In the genomic region with DNA sequence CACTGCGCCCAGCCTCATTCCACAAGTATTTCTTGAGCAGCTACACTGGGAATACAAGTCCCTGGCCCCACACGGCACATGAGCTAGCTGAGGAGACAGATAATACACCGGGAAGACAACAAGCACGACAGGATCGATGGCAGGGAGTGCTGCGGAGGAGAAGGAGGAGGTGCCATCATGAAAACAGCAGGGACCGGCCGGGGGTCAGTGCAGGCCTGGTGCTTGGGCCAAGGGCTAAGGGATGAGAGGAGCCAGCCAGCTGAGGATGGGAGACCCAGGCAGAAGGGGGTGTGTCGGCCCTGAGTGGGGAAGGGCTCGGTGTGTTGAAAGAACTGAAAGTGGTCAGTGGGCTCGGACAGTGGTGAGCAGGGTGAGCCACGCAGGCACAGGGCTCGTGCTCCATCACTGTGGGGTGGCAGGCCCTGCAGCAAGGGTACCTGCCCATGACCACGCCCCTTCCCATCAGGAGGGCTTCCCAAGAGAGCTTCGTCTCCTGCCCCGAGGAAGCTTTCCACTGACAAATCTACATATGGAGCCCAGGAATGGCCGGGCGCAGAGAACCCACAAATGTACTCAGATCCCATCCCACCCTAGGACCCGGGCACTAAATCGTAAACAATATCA, we compare ENCODE assay signal across 23 cellular contexts. TPM values are rescaled to one million over a fixed set of nuclear protein-coding genes. Genes with fewer than 3 reads are reported as not detected.
A peak's percentile ranks its signal among the peaks of the same experiment; 100 is the strongest.
DNase-seq lines count a peak whose midpoint lies in the region; ATAC-seq and TF ChIP-seq lines count a peak whose summit lies in the region.
"Had no signal": no experiment of that assay in that cellular context is flagged by ENCODE, and none has a peak within 500 bp of the region (broad histone marks: within the 10 kb centered on the region; RNA-seq: fewer than 3 reads in every experiment).

No MANE protein-coding gene starts in this region.

- H3K36me3 ChIP-seq in HEK293 (ENCODE audit: control insufficient read depth in 2 of 2, insufficient read depth in 1 of 2, low read length in 2 of 2) (no peaks in the 10 kb centered on the region), upper lobe of right lung (no peaks in the 10 kb centered on the region)
- H3K36me3 ChIP-seq: SJCRH30 had no signal

- no peak overlapping the region for H3K27ac Mint-ChIP-seq in chondrocyte (ENCODE audit: unreplicated experiment)
- H3K27ac Mint-ChIP-seq in neural crest cell (ENCODE audit: unreplicated experiment) = peak overlapping the region; percentile 29

- ATAC-seq in upper lobe of right lung (no peak), GM18909 (IDR thresholded peaks at IDR 0.05; ENCODE audit: poor library complexity, unreplicated experiment) (no peak)
- ATAC-seq: GM12878, PC-3 had no signal

- H3K4me1 Mint-ChIP-seq in chondrocyte (ENCODE audit: low read depth) (no peaks in the 10 kb centered on the region), neural crest cell (no peaks in the 10 kb centered on the region)
- H3K4me1 Mint-ChIP-seq: CD4-positive, alpha-beta memory T cell had no signal

- H3K4me1 ChIP-seq in HEK293 (ENCODE audit: control insufficient read depth, insufficient read depth, low read length) (no peaks in the 10 kb centered on the region), upper lobe of right lung (no peaks in the 10 kb centered on the region)
- H3K4me1 ChIP-seq: SJCRH30 had no signal

- POLR2A ChIA-PET in HEK293 (lab: Yijun Ruan, JAX) = interaction anchor here (1.5 kb wide), 1 partner anchor 51 kb away, joined by 6 read pairs; a partner anchor contains a TSS

- no peaks in the 10 kb centered on the region for H3K36me3 Mint-ChIP-seq in chondrocyte (ENCODE audit: low read depth)
- H3K36me3 Mint-ChIP-seq in neural crest cell (ENCODE audit: low read depth) = no peaks in the 10 kb centered on the region
- H3K36me3 Mint-ChIP-seq: CD4-positive, alpha-beta memory T cell had no signal

- H3K27me3 ChIP-seq in upper lobe of right lung = peaks cover 29% of the 10 kb centered on the region
- H3K27me3 ChIP-seq: SJCRH30 had no signal

- H3K4me3 Mint-ChIP-seq in chondrocyte (ENCODE audit: unreplicated experiment) (no peak overlapping the region), neural crest cell (no peak overlapping the region)
- H3K4me3 Mint-ChIP-seq: CD4-positive, alpha-beta memory T cell had no signal

- H3K9me3 Mint-ChIP-seq in chondrocyte (ENCODE audit: low read depth) (peaks cover 11% of the 10 kb centered on the region), neural crest cell (peaks cover 7% of the 10 kb centered on the region)

- no peaks in the 10 kb centered on the region for H3K9me3 ChIP-seq in HEK293 (ENCODE audit: control insufficient read depth, insufficient read depth, low read depth, low read length)
- H3K9me3 ChIP-seq in upper lobe of right lung = no peaks in the 10 kb centered on the region

- DNase-seq in chondrocyte (ENCODE audit: low spot score) (peak; percentile 55), neural crest cell (ENCODE audit: low read depth, low spot score) (no peak), upper lobe of right lung (peak; percentile 47), NCI-H2107 (lab: John Stamatoyannopoulos, UW) (no peak), SK-N-DZ (ENCODE audit: low spot score) (no peak)
- DNase-seq: C1 segment of cervical spinal cord; CD4-positive, alpha-beta memory T cell; COR-L47; DMS53; KBM-7; MV-4-11; NCI-H1105; NCI-H146; NCI-H1930; NCI-H446; NCI-H524 treated with DMSO at 0.1 percent for 48 hours; NCI-H82; NK-92 treated with Interleukin-12 subunit alpha and Interleukin-12 subunit beta, amount 100 ng/mL, for 24 hours; PC-3; SJCRH30 had no signal

- H3K27me3 Mint-ChIP-seq in chondrocyte (ENCODE audit: low read depth) = peaks cover 60% of the 10 kb centered on the region
- peaks cover 10% of the 10 kb centered on the region for H3K27me3 Mint-ChIP-seq in neural crest cell (ENCODE audit: low read depth)

- H3K27ac ChIP-seq in HEK293 (ENCODE audit: extremely low read depth, low read depth, low read length) = no peak overlapping the region
- H3K27ac ChIP-seq in upper lobe of right lung = no peak overlapping the region
- H3K27ac ChIP-seq: SJCRH30 had no signal

- CTCF ChIA-PET in HEK293 (lab: Yijun Ruan, JAX) = interaction anchor here (0.6 kb wide), 1 partner anchor 620 kb away, joined by 3 read pairs; no protein-coding TSS in a partner anchor

- TF ChIP-seq CTCF in HEK293 (tag by site-specific recombination; IDR thresholded peaks at IDR 0.05) (no peak), chondrocyte (IDR thresholded peaks at IDR 0.05) (no peak), neural crest cell (conservative IDR thresholded peaks at IDR 0.05) (no peak), upper lobe of right lung (IDR thresholded peaks at IDR 0.05) (no peak)

- intact Hi-C loops in upper lobe of right lung (cut with DNase I) = no loop called here

- H3K4me3 ChIP-seq in HEK293 (ENCODE audit: low read depth, low read length) (no peak overlapping the region), upper lobe of right lung (no peak overlapping the region)
- H3K4me3 ChIP-seq: GM12878, SJCRH30 had no signal

TF ChIP-seq in HEK293, 187 proteins besides CTCF, POLR2A, EP300 and RAD21:
- TF ChIP-seq KLF9 (tag by site-specific recombination; IDR thresholded peaks at IDR 0.05; ENCODE audit: low read depth) (peak; percentile 52; the same call in 1 of the 2 replicates), ZNF560 (tag by site-specific recombination; IDR thresholded peaks at IDR 0.05; ENCODE audit: borderline replicate concordance) (no peak)
TF ChIP-seq in HEK293: peak in this region for 1.

RNA-seq across cellular contexts. Expression of a gene that starts 50.9 kb away (rescaled TPM):
- 16.8 to 23.9 TPM (median 19.8 TPM) in 3 replicates for total RNA-seq in chondrocyte
- 31.6 and 40.5 TPM in 2 replicates for total RNA-seq in neural crest cell
- total RNA-seq in upper lobe of right lung = 21.7 TPM
- polyA plus RNA-seq in SK-N-DZ (2014; cell fraction: cytosol; rRNA removed) = 2.5 and 2.7 TPM in 2 replicates
- 2.1 and 4.6 TPM in 2 replicates for polyA plus RNA-seq in SK-N-DZ (2014; cell fraction: nucleus; rRNA removed)

Comparison
In these comparisons a context has a peak if more than half of its experiments do, and no peak if none do; other contexts are left out.
1. DNase-seq: peak in chondrocyte (single experiment) and upper lobe of right lung (single experiment); none in neural crest cell (single experiment), NCI-H2107 (single experiment) and SK-N-DZ (single experiment).